In the genomic region with DNA sequence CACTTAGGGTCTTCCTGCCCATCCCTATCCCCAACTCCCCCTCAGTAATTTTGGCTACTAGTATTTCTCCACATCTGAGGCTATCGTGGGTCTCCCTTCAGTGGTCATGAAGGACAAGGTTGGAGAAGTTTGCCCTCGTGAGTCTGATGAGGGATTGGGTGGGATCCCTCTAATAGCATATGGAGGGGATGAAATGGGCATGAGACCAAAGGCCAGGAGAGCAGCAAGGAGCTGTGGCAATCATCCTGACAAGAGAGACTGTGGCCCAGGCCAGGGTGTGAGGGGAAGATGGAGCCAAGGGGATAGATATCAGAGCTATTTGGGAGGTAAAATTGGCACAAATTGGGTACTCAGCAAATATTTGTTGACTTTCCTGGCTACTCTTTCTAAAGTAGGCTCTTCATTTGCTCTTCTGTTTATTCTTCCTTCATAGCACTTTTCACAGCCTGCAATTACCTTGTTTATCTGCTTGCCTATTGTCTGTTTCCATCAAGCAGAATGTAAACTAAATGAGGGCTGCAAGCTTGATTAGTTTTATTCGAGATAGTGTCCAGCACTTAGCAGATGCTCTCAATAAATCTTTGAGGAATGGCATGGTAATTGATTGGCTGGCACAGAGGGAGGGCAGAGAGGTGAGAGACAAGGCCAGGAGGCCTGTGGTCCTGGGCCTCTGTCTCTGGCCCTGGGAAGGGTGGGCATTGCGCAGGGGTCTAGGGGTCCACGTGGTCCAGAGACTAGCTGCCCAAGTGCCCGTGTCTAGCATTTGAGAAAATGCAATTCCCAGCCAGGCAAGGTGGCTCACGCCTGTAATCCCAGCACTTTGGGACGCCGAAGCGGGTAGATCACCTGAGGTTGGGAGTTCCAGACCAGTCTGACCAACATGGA, we compare ENCODE assay signal across 9 cellular contexts. TPM values are rescaled to one million over a fixed set of nuclear protein-coding genes. Genes with fewer than 3 reads are reported as not detected.
A peak's percentile ranks its signal among the peaks of the same experiment; 100 is the strongest.
DNase-seq lines count a peak whose midpoint lies in the region; ATAC-seq and TF ChIP-seq lines count a peak whose summit lies in the region.
"Had no signal": no experiment of that assay in that cellular context is flagged by ENCODE, and none has a peak within 500 bp of the region (broad histone marks: within the 10 kb centered on the region; RNA-seq: fewer than 3 reads in every experiment).

No MANE protein-coding gene starts in this region.

- no peak for TF ChIP-seq CTCF in KMS-11 (conservative IDR thresholded peaks at IDR 0.05; ENCODE audit: low read depth, low read length)

- H3K9me3 ChIP-seq in BLaER1 treated with 17β-estradiol and CSF1 and Interleukin-3, amounts not matched to agents 10 nM and 100 nM (replicated peaks in 1 of 11), result no peaks in the 10 kb centered on the region

- H3K4me2 ChIP-seq in BLaER1 treated with 17β-estradiol and CSF1 and Interleukin-3, amounts not matched to agents 10 nM and 100 nM, result peak overlapping the region; percentile 38 to 99 (median 90)
- H3K4me2 ChIP-seq in KMS-11, result peak overlapping the region; percentile 31; the same call in 1 of the 2 replicates

- H3K27me3 Mint-ChIP-seq in activated naive CD8-positive, alpha-beta T cell treated with anti-CD3 and anti-CD28 coated beads for 36 hours, result no peaks in the 10 kb centered on the region
- H3K27me3 Mint-ChIP-seq in naive thymus-derived CD8-positive, alpha-beta T cell, result no peaks in the 10 kb centered on the region

- H3K79me2 ChIP-seq in KMS-11 (ENCODE audit: insufficient read depth, low read depth), result peaks cover 12% of the 10 kb centered on the region

- peak overlapping the region in 2 of 10 experiments; percentile 90 to 97; a peak in 3 of 20 replicates for H3K4me3 ChIP-seq in BLaER1 treated with 17β-estradiol and CSF1 and Interleukin-3, amounts not matched to agents 10 nM and 100 nM
- no peak overlapping the region for H3K4me3 ChIP-seq in KMS-11 (IDR thresholded peaks at IDR 0.05; ENCODE audit: insufficient read depth, low read depth, low read length)

- H3K27me3 ChIP-seq in BLaER1 treated with 17β-estradiol and CSF1 and Interleukin-3, amounts not matched to agents 10 nM and 100 nM, result no peaks in the 10 kb centered on the region
- no peaks in the 10 kb centered on the region for H3K27me3 ChIP-seq in KMS-11 (ENCODE audit: insufficient read depth, low read depth)

- no peak overlapping the region for H3K4me3 Mint-ChIP-seq in activated naive CD8-positive, alpha-beta T cell treated with anti-CD3 and anti-CD28 coated beads for 36 hours
- H3K4me3 Mint-ChIP-seq in naive thymus-derived CD8-positive, alpha-beta T cell, result peak overlapping the region in 6 of 10 donors; percentile 26 to 99 (median 58)

- peaks cover 3 to 33% (median 18%) of the 10 kb centered on the region in 11 experiments; a peak in 15 of 22 replicates for H4K20me1 ChIP-seq in BLaER1 treated with 17β-estradiol and CSF1 and Interleukin-3, amounts not matched to agents 10 nM and 100 nM
- H4K20me1 ChIP-seq in KMS-11 (ENCODE audit: insufficient read depth), result no peaks in the 10 kb centered on the region

- no peaks in the 10 kb centered on the region for H3K9me3 Mint-ChIP-seq in activated naive CD8-positive, alpha-beta T cell treated with anti-CD3 and anti-CD28 coated beads for 36 hours
- no peaks in the 10 kb centered on the region for H3K9me3 Mint-ChIP-seq in naive thymus-derived CD8-positive, alpha-beta T cell

- DNase-seq in activated naive CD8-positive, alpha-beta T cell treated with anti-CD3 and anti-CD28 coated beads for 36 hours, result no peak
- DNase-seq in naive thymus-derived CD8-positive, alpha-beta T cell, result peak in 1 of 10 donors; percentile 54
- no peak for DNase-seq in DMS 273 (lab: John Stamatoyannopoulos, UW; ENCODE audit: unreplicated experiment)
- DNase-seq in activated CD4-positive, CD25-positive, alpha-beta regulatory T cell (lab: John Stamatoyannopoulos, UW), result no peak

- peak overlapping the region; percentile 100 for H3K27ac Mint-ChIP-seq in activated naive CD8-positive, alpha-beta T cell treated with anti-CD3 and anti-CD28 coated beads for 36 hours
- peak overlapping the region; percentile 86 to 99 (median 98) for H3K27ac Mint-ChIP-seq in naive thymus-derived CD8-positive, alpha-beta T cell

- H3K4me1 Mint-ChIP-seq in activated naive CD8-positive, alpha-beta T cell treated with anti-CD3 and anti-CD28 coated beads for 36 hours, result peaks cover 26% of the 10 kb centered on the region
- H3K4me1 Mint-ChIP-seq in naive thymus-derived CD8-positive, alpha-beta T cell, result peaks cover 16 to 39% (median 35%) of the 10 kb centered on the region in 4 donors

- H3K27ac ChIP-seq in BLaER1 treated with 17β-estradiol and CSF1 and Interleukin-3, amounts not matched to agents 10 nM and 100 nM, result peak overlapping the region in 9 of 11 experiments; percentile 90 to 96 (median 94); a peak in 16 of 22 replicates
- peak overlapping the region; percentile 56 for H3K27ac ChIP-seq in KMS-11

- POLR2A ChIA-PET in naive thymus-derived CD8-positive, alpha-beta T cell (lab: Charles Lee), result interaction anchor here (0.7 to 16.4 kb wide), 11 partner anchors 9 to 213 kb away, joined by 3 to 590 read pairs (median 28); a partner anchor contains a TSS

- peaks cover 31% of the 10 kb centered on the region for H3K36me3 Mint-ChIP-seq in activated naive CD8-positive, alpha-beta T cell treated with anti-CD3 and anti-CD28 coated beads for 36 hours
- peaks cover 4 to 15% (median 10%) of the 10 kb centered on the region in 3 donors for H3K36me3 Mint-ChIP-seq in naive thymus-derived CD8-positive, alpha-beta T cell

- H3K4me1 ChIP-seq in BLaER1 treated with 17β-estradiol and CSF1 and Interleukin-3, amounts not matched to agents 10 nM and 100 nM, result peaks cover 33 to 45% (median 37%) of the 10 kb centered on the region in 10 experiments
- peaks cover 21% of the 10 kb centered on the region for H3K4me1 ChIP-seq in KMS-11 (ENCODE audit: low read depth, poor library complexity, severe bottlenecking)

- peak overlapping the region; percentile 57 to 97 (median 95); a peak in 19 of 22 replicates for H3K9ac ChIP-seq in BLaER1 treated with 17β-estradiol and CSF1 and Interleukin-3, amounts not matched to agents 10 nM and 100 nM
- H3K9ac ChIP-seq in KMS-11, result peak overlapping the region; percentile 91; the same call in 1 of the 2 replicates

- peak overlapping the region; percentile 92 for H2AFZ ChIP-seq in KMS-11 (ENCODE audit: low read depth)

- peaks cover 18 to 21% (median 20%) of the 10 kb centered on the region in 11 experiments for H3K36me3 ChIP-seq in BLaER1 treated with 17β-estradiol and CSF1 and Interleukin-3, amounts not matched to agents 10 nM and 100 nM
- no peaks in the 10 kb centered on the region for H3K36me3 ChIP-seq in KMS-11 (ENCODE audit: insufficient read depth)

- no peak for ATAC-seq in naive thymus-derived CD8-positive, alpha-beta T cell
- ATAC-seq in HG02759 (IDR thresholded peaks at IDR 0.05; ENCODE audit: unreplicated experiment) (no peak), HG03521 (IDR thresholded peaks at IDR 0.05; ENCODE audit: unreplicated experiment) (no peak)

RNA-seq across cellular contexts. Expression of a gene that starts 1.5 kb away (rescaled TPM):
- total RNA-seq in activated naive CD8-positive, alpha-beta T cell treated with anti-CD3 and anti-CD28 coated beads for 36 hours, result 10 to 100 TPM; 53.3 to 57.1 TPM
- 100 to 1,000 TPM; 139 to 140 TPM for total RNA-seq in naive thymus-derived CD8-positive, alpha-beta T cell
- polyA plus RNA-seq in naive thymus-derived CD8-positive, alpha-beta T cell, result 10 to 100 TPM; 14.3 to 36.0 (median 25.5) TPM

RNA-seq across cellular contexts. Expression of a gene that starts 8.4 kb away (rescaled TPM):
- 1 to 10 TPM in 1 of 2 experiments, under 1 TPM in 1; 0.70 to 1.0 TPM for total RNA-seq in activated naive CD8-positive, alpha-beta T cell treated with anti-CD3 and anti-CD28 coated beads for 36 hours
- 1 to 10 TPM; 1.2 to 2.1 TPM for total RNA-seq in naive thymus-derived CD8-positive, alpha-beta T cell
- under 1 TPM in 2 of 3 donors, not detected in 1; 0.24 to 0.86 TPM for polyA plus RNA-seq in naive thymus-derived CD8-positive, alpha-beta T cell
- total RNA-seq: bronchial epithelial cell had no signal

RNA-seq across cellular contexts. Expression of a gene that starts 9.6 kb away (rescaled TPM):
- total RNA-seq in activated naive CD8-positive, alpha-beta T cell treated with anti-CD3 and anti-CD28 coated beads for 36 hours, result 1 to 10 TPM; 6.0 to 8.1 TPM
- total RNA-seq in naive thymus-derived CD8-positive, alpha-beta T cell, result 1 to 10 TPM; 6.5 to 8.8 TPM
- polyA plus RNA-seq in naive thymus-derived CD8-positive, alpha-beta T cell, result under 1 TPM; 0.16 to 0.47 (median 0.44) TPM

RNA-seq across cellular contexts. Expression of a gene that starts 10.8 kb away (rescaled TPM):
- 1 to 10 TPM; 1.5 to 1.8 TPM for total RNA-seq in activated naive CD8-positive, alpha-beta T cell treated with anti-CD3 and anti-CD28 coated beads for 36 hours
- total RNA-seq in naive thymus-derived CD8-positive, alpha-beta T cell, result 1 to 10 TPM; 1.6 to 2.2 TPM
- polyA plus RNA-seq in naive thymus-derived CD8-positive, alpha-beta T cell, result under 1 TPM in 2 of 3 donors, not detected in 1; 0.29 to 0.32 TPM
- total RNA-seq: bronchial epithelial cell had no signal

RNA-seq across cellular contexts. Expression of a gene that starts 23.4 kb away (rescaled TPM):
- 1,000 to 10,000 TPM; 2,658 to 2,665 TPM for total RNA-seq in activated naive CD8-positive, alpha-beta T cell treated with anti-CD3 and anti-CD28 coated beads for 36 hours
- 1,000 to 10,000 TPM; 2,208 to 2,330 TPM for total RNA-seq in naive thymus-derived CD8-positive, alpha-beta T cell
- polyA plus RNA-seq in naive thymus-derived CD8-positive, alpha-beta T cell, result 1,000 to 10,000 TPM; 1,336 to 1,571 (median 1,431) TPM
